8 cellular contexts compared by ENCODE assay signal in the genomic region with DNA sequence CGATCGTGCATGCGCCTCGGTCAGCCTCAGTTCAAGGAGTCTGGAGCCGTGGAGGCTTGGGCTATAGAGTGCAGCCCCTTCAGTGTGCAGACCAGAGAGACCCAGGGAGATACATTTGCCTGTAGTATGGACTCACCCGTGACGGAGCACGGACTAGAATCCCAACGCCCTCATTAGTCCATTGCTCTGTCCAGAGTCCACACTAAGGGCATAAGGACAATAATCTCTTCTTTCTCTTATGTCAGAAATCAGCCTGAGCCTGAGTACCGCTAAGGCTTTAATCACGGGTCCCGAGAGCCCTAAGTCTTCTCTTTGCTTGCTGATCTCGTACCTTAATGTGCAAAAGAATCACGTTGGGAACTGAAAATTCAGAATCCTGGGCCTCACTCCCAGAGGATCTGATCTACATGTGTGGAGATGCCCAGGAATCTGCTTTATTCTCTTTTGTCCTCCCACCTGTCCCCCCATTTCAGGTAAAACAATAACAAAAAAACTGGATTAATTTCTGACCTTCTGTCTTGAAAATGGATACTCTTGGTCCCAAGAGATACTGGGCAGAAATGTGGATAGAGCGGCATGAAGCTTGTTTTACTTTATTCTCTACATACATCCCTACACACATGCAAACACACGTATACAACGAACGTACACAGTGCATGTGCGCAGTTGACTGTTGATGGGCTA. TPM values are rescaled to one million over a fixed set of nuclear protein-coding genes. Genes with fewer than 3 reads are reported as not detected.
DNase-seq lines count a peak whose midpoint lies in the region; ATAC-seq, FAIRE-seq and TF ChIP-seq lines count a peak whose summit lies in the region.

No MANE protein-coding gene starts in this region.

- H3K4me1 ChIP-seq in Karpas-422 (ENCODE audit: low read length) (peaks cover 30% of the 10 kb centered on the region), body of pancreas (peaks cover 22% of the 10 kb centered on the region), kidney (ENCODE audit: control insufficient read depth in 1 of 2, insufficient read depth in 1 of 2, low read depth in 1 of 2, low read length in 2 of 2) (peaks cover 4 to 8% of the 10 kb centered on the region in 2 donors)

- no peaks in the 10 kb centered on the region for H3K9me3 ChIP-seq in Karpas-422 (ENCODE audit: low read length)
- H3K9me3 ChIP-seq in body of pancreas = no peaks in the 10 kb centered on the region
- no peaks in the 10 kb centered on the region for H3K9me3 ChIP-seq in kidney (ENCODE audit: control insufficient read depth in 1 of 2, low read length in 2 of 2)

- peak overlapping the region; percentile 82 for H3K4me3 ChIP-seq in Karpas-422 (ENCODE audit: low read length)
- peak overlapping the region; percentile 69 to 77 for H3K4me3 ChIP-seq in body of pancreas
- H3K4me3 ChIP-seq in kidney (ENCODE audit: low read length in 2 of 2) = peak overlapping the region; percentile 72 to 83

- intact Hi-C loops in body of pancreas (cut with DNase I) (no loop called here), kidney (cut with DNase I) (no loop called here)

- DNase-seq in NCI-H1092 treated with DMSO at 0.1 percent for 48 hours (lab: John Stamatoyannopoulos, UW) (peak; percentile 30), NCI-H1092 (lab: John Stamatoyannopoulos, UW) (no peak), Karpas-422 (peak; percentile 59), body of pancreas (peak in 2 of 4 donors; percentile 20 to 33), kidney (no peak)
- DNase-seq in stimulated activated naive CD8-positive, alpha-beta T cell treated with anti-CD3 and anti-CD28 coated beads, Interleukin-15, Interleukin-2, amounts not matched to agents 100 U/mL and 50 U/mL, for 24 hours = no peak

- H3K27me3 ChIP-seq in Karpas-422 (ENCODE audit: low read length) (no peaks in the 10 kb centered on the region), body of pancreas (no peaks in the 10 kb centered on the region)

- ATAC-seq in GM21825 (IDR thresholded peaks at IDR 0.05; ENCODE audit: unreplicated experiment) (peak; percentile 28), body of pancreas (peak; percentile 22), GM18520 (IDR thresholded peaks at IDR 0.05; ENCODE audit: unreplicated experiment) (no peak)
- peak; percentile 25 for ATAC-seq in stimulated activated naive CD8-positive, alpha-beta T cell treated with anti-CD3 and anti-CD28 coated beads, Interleukin-15, Interleukin-2, amounts not matched to agents 100 U/mL and 50 U/mL, for 24 hours

- H4K20me1 ChIP-seq in Karpas-422 (ENCODE audit: insufficient read depth, low read depth, low read length) = no peaks in the 10 kb centered on the region

- TF ChIP-seq CTCF in body of pancreas (IDR thresholded peaks at IDR 0.05) (no peak), kidney (IDR thresholded peaks at IDR 0.05; ENCODE audit: borderline replicate concordance, extremely low read depth, insufficient read depth) (no peak)

- H3K9me2 ChIP-seq in Karpas-422 (replicated peaks; ENCODE audit: insufficient read depth, low read length) = no peaks in the 10 kb centered on the region

- FAIRE-seq in kidney (lab: Jason Lieb, UNC) = no peak

- no peaks in the 10 kb centered on the region for H3K79me2 ChIP-seq in Karpas-422 (ENCODE audit: low read length)

- H3K27ac ChIP-seq in Karpas-422 (ENCODE audit: low read length) (no peak overlapping the region), body of pancreas (peak overlapping the region; percentile 80 to 98 (median 94)), kidney (ENCODE audit: low read depth in 2 of 2, low read length in 2 of 2) (peak overlapping the region; percentile 67 to 95)

- TF ChIP-seq POLR2A in body of pancreas (IDR thresholded peaks at IDR 0.05) = no peak

- peak overlapping the region; percentile 76; the same call in 1 of the 2 replicates for H2AFZ ChIP-seq in Karpas-422 (ENCODE audit: low read length)

- H3K36me3 ChIP-seq in Karpas-422 (ENCODE audit: insufficient read depth, low read length) = no peaks in the 10 kb centered on the region
- no peaks in the 10 kb centered on the region for H3K36me3 ChIP-seq in body of pancreas (replicated peaks in 1 of 2; ENCODE audit: insufficient read depth in 1 of 2, low read depth in 2 of 2)
- peaks cover 3 to 4% of the 10 kb centered on the region in 2 donors for H3K36me3 ChIP-seq in kidney (ENCODE audit: control insufficient read depth in 1 of 2, insufficient read depth in 2 of 2, low read length in 2 of 2)

- H3K9ac ChIP-seq in Karpas-422 (ENCODE audit: low read length) = peak overlapping the region; percentile 82
- peak overlapping the region; percentile 39 to 54 for H3K9ac ChIP-seq in kidney (ENCODE audit: low read length in 2 of 2)

- 19 to 25% methylated on average over 17 to 19 of the region's 19 CpGs for WGBS in body of pancreas, 2 donors

- H3K4me2 ChIP-seq in Karpas-422 (ENCODE audit: low read depth, low read length, poor library complexity, severe bottlenecking) = peak overlapping the region; percentile 85

RNA-seq across cellular contexts. Expression of a gene that starts 0.7 kb away (rescaled TPM):
- 9.3 and 14.6 TPM in 2 replicates for total RNA-seq in Karpas-422 (2014; rRNA removed; shearing (Covaris generic); ENCODE audit: low replicate concordance)
- 10 to 100 TPM; 15.6 to 21.8 TPM for total RNA-seq in body of pancreas
- 28.9 TPM for total RNA-seq in kidney
- polyA plus RNA-seq in kidney (ENCODE audit: insufficient read depth, low read depth, low replicate concordance) = 94.1 TPM

RNA-seq across cellular contexts. Expression of a gene that starts 38.2 kb away (rescaled TPM):
- total RNA-seq in Karpas-422 (2014; rRNA removed; shearing (Covaris generic); ENCODE audit: low replicate concordance) = 0.51 TPM in 1 of 2 replicates, not detected in the other
- total RNA-seq in body of pancreas = 10 to 100 TPM; 44.9 to 54.1 TPM
- 49.8 TPM for total RNA-seq in kidney
- 80.9 TPM for polyA plus RNA-seq in kidney (ENCODE audit: insufficient read depth, low read depth, low replicate concordance)

RNA-seq across cellular contexts. Expression of a gene that starts 50.9 kb away (rescaled TPM):
- total RNA-seq in Karpas-422 (2014; rRNA removed; shearing (Covaris generic); ENCODE audit: low replicate concordance) = 9.6 and 12.3 TPM in 2 replicates
- 10 to 100 TPM; 11.4 to 14.2 TPM for total RNA-seq in body of pancreas
- total RNA-seq in kidney = 30.4 TPM
- 14.7 TPM for polyA plus RNA-seq in kidney (ENCODE audit: insufficient read depth, low read depth, low replicate concordance)

Comparison
In these comparisons a context has a peak if more than half of its experiments do, and no peak if none do; other contexts are left out.
1. DNase-seq: peak in NCI-H1092 treated with DMSO at 0.1 percent for 48 hours (single experiment) and Karpas-422 (single experiment); none in NCI-H1092 (single experiment), kidney (single experiment) and stimulated activated naive CD8-positive, alpha-beta T cell treated with anti-CD3 and anti-CD28 coated beads, Interleukin-15, Interleukin-2, amounts not matched to agents 100 U/mL and 50 U/mL, for 24 hours (single experiment).
2. RNA of a gene that starts 38.2 kb away (total RNA-seq): 44.9 to 54.1 TPM in body of pancreas and 49.8 TPM in kidney (single experiment); 0.51 TPM in Karpas-422; every median in the first group is over 10 times any median in the second.
3. Peak in every context shown above with its lines, with median percentiles within 50 percentile points of each other: H3K4me3 ChIP-seq.